In the genomic region with DNA sequence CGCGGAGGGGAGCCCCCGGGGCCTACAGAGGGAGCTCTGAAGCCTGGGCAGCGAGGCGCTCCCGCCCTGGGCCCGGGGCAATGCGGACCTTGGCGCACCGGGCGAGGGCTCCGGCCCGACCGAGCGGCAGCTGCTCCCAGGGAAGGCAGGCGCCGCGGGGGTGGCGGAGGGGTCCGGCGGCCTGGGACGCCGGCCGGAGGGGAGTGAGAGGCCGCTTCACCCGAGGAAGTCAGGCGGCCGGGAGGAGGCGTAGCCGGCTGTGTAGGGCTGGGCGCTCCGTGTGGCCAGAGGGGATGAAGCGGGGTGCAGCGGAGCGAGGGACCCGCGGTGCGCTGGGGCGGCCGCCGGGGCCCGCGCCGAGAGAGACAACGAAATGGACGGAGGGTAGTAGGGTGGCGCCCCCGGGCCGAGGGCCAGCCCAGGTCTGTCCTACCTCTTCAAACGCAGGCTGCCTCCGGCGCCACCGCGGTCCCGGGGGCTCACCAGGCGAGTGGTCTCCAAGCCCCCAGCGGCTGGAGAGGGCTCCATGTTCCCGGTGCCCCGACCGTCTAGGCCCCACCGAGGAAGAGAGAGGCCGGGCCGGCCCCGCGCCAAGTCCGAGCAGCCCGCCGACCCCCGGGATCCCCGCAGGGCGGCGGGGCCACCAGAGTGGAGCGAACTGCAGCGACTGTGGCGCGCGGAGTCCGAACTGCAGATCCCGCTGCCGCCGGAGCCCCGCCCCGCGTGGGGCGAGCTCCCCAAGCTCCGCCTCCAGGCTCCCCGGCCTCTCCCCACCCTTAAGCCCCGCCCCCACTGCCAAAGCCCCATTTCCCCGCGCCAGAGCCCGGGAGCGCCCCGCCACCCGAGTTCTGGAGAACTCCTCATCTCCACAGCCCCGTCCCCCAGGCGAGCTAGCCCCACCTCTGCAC, we compare ENCODE assay signal across 8 cellular contexts. TPM values are rescaled to one million over a fixed set of nuclear protein-coding genes. Genes with fewer than 3 reads are reported as not detected.
DNase-seq lines count a peak whose midpoint lies in the region; ATAC-seq and TF ChIP-seq lines count a peak whose summit lies in the region.

A gene with protein sequence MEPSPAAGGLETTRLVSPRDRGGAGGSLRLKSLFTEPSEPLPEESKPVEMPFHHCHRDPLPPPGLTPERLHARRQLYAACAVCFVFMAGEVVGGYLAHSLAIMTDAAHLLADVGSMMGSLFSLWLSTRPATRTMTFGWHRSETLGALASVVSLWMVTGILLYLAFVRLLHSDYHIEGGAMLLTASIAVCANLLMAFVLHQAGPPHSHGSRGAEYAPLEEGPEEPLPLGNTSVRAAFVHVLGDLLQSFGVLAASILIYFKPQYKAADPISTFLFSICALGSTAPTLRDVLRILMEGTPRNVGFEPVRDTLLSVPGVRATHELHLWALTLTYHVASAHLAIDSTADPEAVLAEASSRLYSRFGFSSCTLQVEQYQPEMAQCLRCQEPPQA (minus strand): TSS at position 669 of the 908 bp plus-strand sequence. CDS start 141 bp downstream, at position 528.

- H3F3A ChIP-seq in GM23338 (replicated peaks; ENCODE audit: low read depth) = 0 out of 2 replicates have a peak, but pooled peaks cover 9% of the 10 kb centered on the region

- ATAC-seq in GM23338 (peak; percentile 48), Right ventricle myocardium superior (ENCODE audit: poor library complexity) (peak; percentile 89), GM18517 (IDR thresholded peaks at IDR 0.05; ENCODE audit: unreplicated experiment) (no peak)

- H3K36me3 Mint-ChIP-seq in GM23338 (ENCODE audit: low read depth) = no peaks in the 10 kb centered on the region; the same call in 2 of the 3 replicates
- peaks cover 3% of the 10 kb centered on the region for H3K36me3 Mint-ChIP-seq in type B pancreatic cell

- no peak for DNase-seq in AG04449 (ENCODE audit: low read depth, low spot score)
- peak; percentile 74 for DNase-seq in GM23338 (ENCODE audit: low spot score)
- peak; percentile 45 for DNase-seq in RPMI7951 (ENCODE audit: low read depth)
- peak; percentile 54 for DNase-seq in activated gamma-delta T cell treated with Interleukin-2 at 50 U/mL for 16 hours
- DNase-seq in Right ventricle myocardium superior = peak; percentile 78
- peak; percentile 88 for DNase-seq in posterior vena cava (ENCODE audit: low spot score)
- DNase-seq in type B pancreatic cell (ENCODE audit: extremely low spot score, unreplicated experiment) = no peak

- no peaks in the 10 kb centered on the region for H3K79me2 ChIP-seq in GM23338 (replicated peaks; ENCODE audit: insufficient read depth)

- no peak within 1 kb of the TSS for H3K27ac ChIP-seq in GM23338 (ENCODE audit: low read depth)

- POLR2A ChIA-PET in AG04449 (lab: Yijun Ruan, JAX) = no interaction called here

- H2AFZ ChIP-seq in GM23338 = peak within 1 kb of the TSS; percentile 99

- peaks cover 78% of the 10 kb centered on the region for H3K27me3 ChIP-seq in GM23338 (ENCODE audit: insufficient read depth)

- H3K4me3 Mint-ChIP-seq in GM23338 = peak within 1 kb of the TSS; percentile 82
- H3K4me3 Mint-ChIP-seq in type B pancreatic cell = peak within 1 kb of the TSS; percentile 90

- H3K9me2 ChIP-seq in GM23338 (ENCODE audit: insufficient read depth) = no peaks in the 10 kb centered on the region

- H4K20me1 ChIP-seq in GM23338 (replicated peaks; ENCODE audit: insufficient read depth) = no peaks in the 10 kb centered on the region; the same call in 1 of the 2 replicates

- TF ChIP-seq CTCF in AG04449 (IDR thresholded peaks at IDR 0.05; ENCODE audit: insufficient read depth, low read length, missing control alignments) (peak; percentile 12), GM23338 (conservative IDR thresholded peaks at IDR 0.05; ENCODE audit: low read depth in 2 of 2) (no peak), type B pancreatic cell (conservative IDR thresholded peaks at IDR 0.05) (peak; percentile 32)

- H3K27ac Mint-ChIP-seq in GM23338 = no peak within 1 kb of the TSS
- peak within 1 kb of the TSS; percentile 13 for H3K27ac Mint-ChIP-seq in type B pancreatic cell

- no peaks in the 10 kb centered on the region for H3K36me3 ChIP-seq in GM23338 (ENCODE audit: insufficient read depth)

- H3K4me1 Mint-ChIP-seq in GM23338 (peaks cover 23% of the 10 kb centered on the region), type B pancreatic cell (ENCODE audit: unreplicated experiment) (peaks cover 17% of the 10 kb centered on the region)

- H3K9me3 Mint-ChIP-seq in GM23338 (no peaks in the 10 kb centered on the region), type B pancreatic cell (no peaks in the 10 kb centered on the region)

- H3K27me3 Mint-ChIP-seq in GM23338 (ENCODE audit: insufficient read depth, low read depth, poor library complexity) (peaks cover 47% of the 10 kb centered on the region), type B pancreatic cell (peaks cover 62% of the 10 kb centered on the region)

- CTCF ChIA-PET in AG04449 (lab: Yijun Ruan, JAX) = interaction anchor here (1.3 to 7.3 kb wide), 5 partner anchors 14 to 163 kb away, joined by 3 to 125 read pairs (median 17); a partner anchor contains a TSS

- intact Hi-C loops in Right ventricle myocardium superior (cut with DNase I) = no loop called here
- intact Hi-C loops in posterior vena cava (cut with DNase I) = no loop called here

- H3K4me3 ChIP-seq in AG04449 (ENCODE audit: low read depth, low read length) = peak within 1 kb of the TSS; percentile 39
- peak within 1 kb of the TSS; percentile 82 for H3K4me3 ChIP-seq in GM23338

- peak within 1 kb of the TSS; percentile 98 for H3K4me2 ChIP-seq in GM23338

- H3K4me1 ChIP-seq in GM23338 (ENCODE audit: insufficient read depth) = peaks cover 17% of the 10 kb centered on the region

TF ChIP-seq in GM23338, 12 proteins besides CTCF, POLR2A, EP300 and RAD21:
- peak; percentile 46 for TF ChIP-seq POLR2AphosphoS5 (IDR thresholded peaks at IDR 0.05; ENCODE audit: low read depth)
- TF ChIP-seq, protein P1, sequence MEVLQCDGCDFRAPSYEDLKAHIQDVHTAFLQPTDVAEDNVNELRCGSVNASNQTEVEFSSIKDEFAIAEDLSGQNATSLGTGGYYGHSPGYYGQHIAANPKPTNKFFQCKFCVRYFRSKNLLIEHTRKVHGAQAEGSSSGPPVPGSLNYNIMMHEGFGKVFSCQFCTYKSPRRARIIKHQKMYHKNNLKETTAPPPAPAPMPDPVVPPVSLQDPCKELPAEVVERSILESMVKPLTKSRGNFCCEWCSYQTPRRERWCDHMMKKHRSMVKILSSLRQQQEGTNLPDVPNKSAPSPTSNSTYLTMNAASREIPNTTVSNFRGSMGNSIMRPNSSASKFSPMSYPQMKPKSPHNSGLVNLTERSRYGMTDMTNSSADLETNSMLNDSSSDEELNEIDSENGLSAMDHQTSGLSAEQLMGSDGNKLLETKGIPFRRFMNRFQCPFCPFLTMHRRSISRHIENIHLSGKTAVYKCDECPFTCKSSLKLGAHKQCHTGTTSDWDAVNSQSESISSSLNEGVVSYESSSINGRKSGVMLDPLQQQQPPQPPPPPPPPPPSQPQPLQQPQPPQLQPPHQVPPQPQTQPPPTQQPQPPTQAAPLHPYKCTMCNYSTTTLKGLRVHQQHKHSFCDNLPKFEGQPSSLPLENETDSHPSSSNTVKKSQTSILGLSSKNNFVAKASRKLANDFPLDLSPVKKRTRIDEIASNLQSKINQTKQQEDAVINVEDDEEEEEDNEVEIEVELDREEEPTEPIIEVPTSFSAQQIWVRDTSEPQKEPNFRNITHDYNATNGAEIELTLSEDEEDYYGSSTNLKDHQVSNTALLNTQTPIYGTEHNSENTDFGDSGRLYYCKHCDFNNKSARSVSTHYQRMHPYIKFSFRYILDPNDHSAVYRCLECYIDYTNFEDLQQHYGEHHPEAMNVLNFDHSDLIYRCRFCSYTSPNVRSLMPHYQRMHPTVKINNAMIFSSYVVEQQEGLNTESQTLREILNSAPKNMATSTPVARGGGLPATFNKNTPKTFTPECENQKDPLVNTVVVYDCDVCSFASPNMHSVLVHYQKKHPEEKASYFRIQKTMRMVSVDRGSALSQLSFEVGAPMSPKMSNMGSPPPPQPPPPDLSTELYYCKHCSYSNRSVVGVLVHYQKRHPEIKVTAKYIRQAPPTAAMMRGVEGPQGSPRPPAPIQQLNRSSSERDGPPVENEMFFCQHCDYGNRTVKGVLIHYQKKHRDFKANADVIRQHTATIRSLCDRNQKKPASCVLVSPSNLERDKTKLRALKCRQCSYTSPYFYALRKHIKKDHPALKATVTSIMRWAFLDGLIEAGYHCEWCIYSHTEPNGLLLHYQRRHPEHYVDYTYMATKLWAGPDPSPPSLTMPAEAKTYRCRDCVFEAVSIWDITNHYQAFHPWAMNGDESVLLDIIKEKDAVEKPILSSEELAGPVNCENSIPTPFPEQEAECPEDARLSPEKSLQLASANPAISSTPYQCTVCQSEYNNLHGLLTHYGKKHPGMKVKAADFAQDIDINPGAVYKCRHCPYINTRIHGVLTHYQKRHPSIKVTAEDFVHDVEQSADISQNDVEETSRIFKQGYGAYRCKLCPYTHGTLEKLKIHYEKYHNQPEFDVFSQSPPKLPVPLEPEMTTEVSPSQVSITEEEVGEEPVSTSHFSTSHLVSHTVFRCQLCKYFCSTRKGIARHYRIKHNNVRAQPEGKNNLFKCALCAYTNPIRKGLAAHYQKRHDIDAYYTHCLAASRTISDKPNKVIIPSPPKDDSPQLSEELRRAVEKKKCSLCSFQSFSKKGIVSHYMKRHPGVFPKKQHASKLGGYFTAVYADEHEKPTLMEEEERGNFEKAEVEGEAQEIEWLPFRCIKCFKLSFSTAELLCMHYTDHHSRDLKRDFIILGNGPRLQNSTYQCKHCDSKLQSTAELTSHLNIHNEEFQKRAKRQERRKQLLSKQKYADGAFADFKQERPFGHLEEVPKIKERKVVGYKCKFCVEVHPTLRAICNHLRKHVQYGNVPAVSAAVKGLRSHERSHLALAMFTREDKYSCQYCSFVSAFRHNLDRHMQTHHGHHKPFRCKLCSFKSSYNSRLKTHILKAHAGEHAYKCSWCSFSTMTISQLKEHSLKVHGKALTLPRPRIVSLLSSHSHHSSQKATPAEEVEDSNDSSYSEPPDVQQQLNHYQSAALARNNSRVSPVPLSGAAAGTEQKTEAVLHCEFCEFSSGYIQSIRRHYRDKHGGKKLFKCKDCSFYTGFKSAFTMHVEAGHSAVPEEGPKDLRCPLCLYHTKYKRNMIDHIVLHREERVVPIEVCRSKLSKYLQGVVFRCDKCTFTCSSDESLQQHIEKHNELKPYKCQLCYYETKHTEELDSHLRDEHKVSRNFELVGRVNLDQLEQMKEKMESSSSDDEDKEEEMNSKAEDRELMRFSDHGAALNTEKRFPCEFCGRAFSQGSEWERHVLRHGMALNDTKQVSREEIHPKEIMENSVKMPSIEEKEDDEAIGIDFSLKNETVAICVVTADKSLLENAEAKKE (CRISPR knock-in tag; IDR thresholded peaks at IDR 0.05) = no peak
- TF ChIP-seq JUNB (IDR thresholded peaks at IDR 0.05; ENCODE audit: unreplicated experiment) = no peak
TF ChIP-seq in GM23338: peak in this region for 1.

RNA-seq across cellular contexts. Expression of the gene that starts here (rescaled TPM):
- total RNA-seq in GM23338 (2014; rRNA removed; shearing (Covaris generic)) = 5.1 and 8.3 TPM in 2 replicates
- 4.1 and 6.0 TPM in 2 replicates for polyA plus RNA-seq in GM23338 (2016; fragmentation: Nextera tagmentation; extraction: Ambion mirVana)
- total RNA-seq in RPMI7951 (2014; rRNA removed; shearing (Covaris generic)) = not detected in 2 replicates
- total RNA-seq in Right ventricle myocardium superior = 10.4 TPM
- 1 to 10 TPM in 1 of 2 donors, under 1 TPM in 1; 0.24 to 1.4 TPM for total RNA-seq in posterior vena cava
- total RNA-seq in type B pancreatic cell (ENCODE audit: low replicate concordance) = 0.19 and 0.53 TPM in 2 replicates

Comparison
In these comparisons a context has a peak if more than half of its experiments do, and no peak if none do; other contexts are left out.
1. Peak in DNase-seq in RPMI7951; RNA of the gene not detected or under 1 TPM.
2. DNase-seq: peak in GM23338 (single experiment), activated gamma-delta T cell treated with Interleukin-2 at 50 U/mL for 16 hours (single experiment), Right ventricle myocardium superior (single experiment) and posterior vena cava (single experiment); none in AG04449 (single experiment) and type B pancreatic cell (single experiment).
3. CTCF ChIP-seq: peak in AG04449 (single experiment) and type B pancreatic cell (single experiment); none in GM23338 (0 of 2).